ENCODE assay signal across 16 cellular contexts in the genomic region with DNA sequence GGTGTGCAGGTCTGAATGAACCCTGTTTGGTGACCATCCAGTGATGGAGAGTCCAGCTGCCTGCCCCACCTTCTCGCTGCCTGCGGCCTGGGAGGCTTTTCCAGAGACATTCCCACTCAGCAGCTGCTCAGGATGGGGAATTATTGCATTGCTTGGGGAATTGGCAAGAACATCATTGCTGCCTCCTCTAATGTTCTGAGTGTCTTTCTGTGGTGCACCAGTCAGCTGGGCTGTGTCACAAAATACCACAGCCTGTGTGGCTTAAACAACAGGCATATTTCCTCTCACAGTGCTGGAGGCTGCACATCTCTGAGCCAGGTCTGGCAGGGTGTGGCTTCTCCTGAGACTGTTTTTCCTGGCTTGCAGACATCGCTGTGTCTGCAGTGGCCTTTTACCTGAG.
"Had no signal": no experiment of that assay in that cellular context is flagged by ENCODE, and none has a peak within 500 bp of the region (broad histone marks: within the 10 kb centered on the region; RNA-seq: fewer than 3 reads in every experiment).

No MANE protein-coding gene starts in this region.

- H3K4me3 Mint-ChIP-seq: dendritic cell treated with granulocyte-macrophage colony-stimulating factor and Interleukin-4, amounts not matched to agents 40 ng/mL and 50 ng/mL, for 4 days; endodermal cell; naive B cell; nephron progenitor cell; stimulated activated naive B cell treated with anti-CD40 and anti-IgM and Interleukin-4, amounts not matched to agents 10 μg/mL and 1 μg/mL and 100 μg/mL, for 72 hours; stimulated activated naive CD8-positive, alpha-beta T cell treated with anti-CD3 and anti-CD28 coated beads, Interleukin-15, amount 100 ng/mL, for 72 hours; type B pancreatic cell had no signal

- H3K4me1 Mint-ChIP-seq: naive B cell; stimulated activated naive CD8-positive, alpha-beta T cell treated with anti-CD3 and anti-CD28 coated beads, Interleukin-15, amount 100 ng/mL, for 72 hours had no signal

- ATAC-seq: mucosa of descending colon; sciatic nerve; stimulated activated naive B cell treated with anti-CD40 and anti-IgM and Interleukin-4, amounts not matched to agents 10 μg/mL and 1 μg/mL and 100 μg/mL, for 72 hours; stimulated activated naive CD8-positive, alpha-beta T cell treated with anti-CD3 and anti-CD28 coated beads, Interleukin-15, amount 100 ng/mL, for 72 hours had no signal

- H3K9me3 Mint-ChIP-seq: dendritic cell treated with granulocyte-macrophage colony-stimulating factor and Interleukin-4, amounts not matched to agents 40 ng/mL and 50 ng/mL, for 4 days; endodermal cell; nephron progenitor cell; stimulated activated naive B cell treated with anti-CD40 and anti-IgM and Interleukin-4, amounts not matched to agents 10 μg/mL and 1 μg/mL and 100 μg/mL, for 72 hours; stimulated activated naive CD8-positive, alpha-beta T cell treated with anti-CD3 and anti-CD28 coated beads, Interleukin-15, amount 100 ng/mL, for 72 hours; type B pancreatic cell had no signal

- H3K9me3 ChIP-seq: mucosa of descending colon had no signal

- H3K27ac Mint-ChIP-seq: dendritic cell treated with granulocyte-macrophage colony-stimulating factor and Interleukin-4, amounts not matched to agents 40 ng/mL and 50 ng/mL, for 4 days; endodermal cell; naive B cell; nephron progenitor cell; stimulated activated naive B cell treated with anti-CD40 and anti-IgM and Interleukin-4, amounts not matched to agents 10 μg/mL and 1 μg/mL and 100 μg/mL, for 72 hours; stimulated activated naive CD8-positive, alpha-beta T cell treated with anti-CD3 and anti-CD28 coated beads, Interleukin-15, amount 100 ng/mL, for 72 hours; type B pancreatic cell had no signal

- H3K27ac ChIP-seq: skin epidermis had no signal

- H3K27me3 Mint-ChIP-seq: dendritic cell treated with granulocyte-macrophage colony-stimulating factor and Interleukin-4, amounts not matched to agents 40 ng/mL and 50 ng/mL, for 4 days; type B pancreatic cell had no signal

- H3K4me3 ChIP-seq: mucosa of descending colon, skin epidermis had no signal

- H3K36me3 Mint-ChIP-seq: naive B cell, type B pancreatic cell had no signal

- DNase-seq: cerebellar nuclear complex; effector CD4-positive, alpha-beta T cell; endodermal cell; foreskin melanocyte; head of caudate nucleus; mucosa of descending colon; naive B cell; nephron progenitor cell; stimulated activated CD4-positive, alpha-beta T cell treated with anti-CD3 and anti-CD28 coated beads, Interleukin-2, amount 100 ng/mL, for 24 hours; stimulated activated CD4-positive, alpha-beta T cell treated with anti-CD3 and anti-CD28 coated beads, Interleukin-4, amount 100 ng/mL, for 4 hours; stimulated activated naive B cell treated with anti-CD40 and anti-IgM and Interleukin-4, amounts not matched to agents 10 μg/mL and 1 μg/mL and 100 μg/mL, for 72 hours; stimulated activated naive CD8-positive, alpha-beta T cell treated with anti-CD3 and anti-CD28 coated beads, Interleukin-15, amount 100 ng/mL, for 72 hours had no signal
